ENCODE assay signal across 9 cellular contexts in the genomic region with DNA sequence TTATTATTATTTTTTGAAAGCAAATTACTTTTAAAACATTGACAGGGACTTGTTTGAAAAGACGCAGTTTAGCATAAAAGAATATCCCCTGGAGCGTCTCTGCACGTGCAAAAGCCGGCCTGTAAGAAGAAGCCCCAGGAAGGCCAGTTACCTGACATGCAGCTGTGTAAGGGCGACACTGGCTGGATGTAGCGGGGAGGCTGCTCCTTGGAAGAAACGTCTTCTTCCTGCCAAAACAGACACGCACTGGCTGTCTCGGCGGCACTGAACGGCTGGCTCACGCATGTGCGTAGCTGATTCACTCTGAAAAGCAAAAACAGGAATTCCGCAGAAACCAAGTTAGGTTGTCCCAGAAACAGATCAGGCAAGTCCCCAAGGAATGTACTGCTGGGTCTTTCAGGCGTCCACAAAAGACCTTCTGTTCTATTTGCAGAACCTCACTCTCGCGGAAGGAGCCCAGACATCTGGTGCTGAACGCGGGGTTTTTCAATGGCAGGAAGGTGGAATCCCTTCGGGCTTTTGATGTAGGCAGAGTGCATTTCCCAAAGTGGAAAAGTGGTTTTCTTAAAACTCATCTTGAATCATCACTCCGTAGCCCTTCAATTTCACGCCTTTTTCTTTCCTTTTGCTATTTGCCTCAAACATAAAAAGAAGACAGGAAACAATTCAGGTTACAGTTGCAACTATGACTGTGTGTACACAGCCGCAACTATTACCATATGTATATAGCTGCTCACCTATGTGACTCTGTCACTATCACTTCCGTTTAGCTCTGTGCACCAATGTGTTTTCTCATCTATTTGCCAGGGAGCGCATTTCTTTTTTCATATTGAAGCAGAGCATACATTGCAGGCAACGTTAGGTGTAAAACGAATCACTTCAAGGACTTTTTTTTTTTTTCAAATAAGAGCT. TPM values are rescaled to one million over a fixed set of nuclear protein-coding genes. Genes with fewer than 3 reads are reported as not detected.
DNase-seq lines count a peak whose midpoint lies in the region; ATAC-seq lines count a peak whose summit lies in the region.
"Had no signal": no experiment of that assay in that cellular context is flagged by ENCODE, and none has a peak within 500 bp of the region (broad histone marks: within the 10 kb centered on the region; RNA-seq: fewer than 3 reads in every experiment).

No MANE protein-coding gene starts in this region.

- peaks cover 0 to 15% of the 10 kb centered on the region in 2 donors for H3K27me3 Mint-ChIP-seq in natural killer cell treated with Interleukin-12 subunit alpha and Interleukin-12 subunit beta and Interleukin-15 and Interleukin-18, amount 100 ng/mL, for 72 hours

- H3K4me1 Mint-ChIP-seq in natural killer cell treated with Interleukin-12 subunit alpha and Interleukin-12 subunit beta and Interleukin-15 and Interleukin-18, amount 100 ng/mL, for 72 hours (ENCODE audit: low read depth in 2 of 2), result peaks cover 0 to 4% of the 10 kb centered on the region in 2 donors

- ATAC-seq in natural killer cell treated with Interleukin-12 subunit alpha and Interleukin-12 subunit beta and Interleukin-15 and Interleukin-18, amount 100 ng/mL, for 72 hours, result peak; percentile 67 to 72
- ATAC-seq in GM18498 (IDR thresholded peaks at IDR 0.05; ENCODE audit: unreplicated experiment), result no peak

- H3K4me3 Mint-ChIP-seq in natural killer cell treated with Interleukin-12 subunit alpha and Interleukin-12 subunit beta and Interleukin-15 and Interleukin-18, amount 100 ng/mL, for 72 hours, result peak overlapping the region; percentile 40

- H3K27ac Mint-ChIP-seq in natural killer cell treated with Interleukin-12 subunit alpha and Interleukin-12 subunit beta and Interleukin-15 and Interleukin-18, amount 100 ng/mL, for 72 hours, result no peak overlapping the region

- no peaks in the 10 kb centered on the region for H3K36me3 Mint-ChIP-seq in natural killer cell treated with Interleukin-12 subunit alpha and Interleukin-12 subunit beta and Interleukin-15 and Interleukin-18, amount 100 ng/mL, for 72 hours

- H3K9me3 Mint-ChIP-seq in natural killer cell treated with Interleukin-12 subunit alpha and Interleukin-12 subunit beta and Interleukin-15 and Interleukin-18, amount 100 ng/mL, for 72 hours, result no peaks in the 10 kb centered on the region

- DNase-seq in DMS 273 (lab: John Stamatoyannopoulos, UW; ENCODE audit: unreplicated experiment), result peak; percentile 57
- peak; percentile 17 for DNase-seq in NCI-H460 (ENCODE audit: extremely low read depth, low read depth)
- DNase-seq in cerebellar cortex (ENCODE audit: low spot score), result peak; percentile 4
- DNase-seq in natural killer cell treated with Interleukin-12 subunit alpha and Interleukin-12 subunit beta and Interleukin-15 and Interleukin-18, amount 100 ng/mL, for 72 hours (ENCODE audit: low spot score), result no peak
- no peak for DNase-seq in DMS114 treated with DMSO at 0.1 percent for 48 hours (lab: John Stamatoyannopoulos, UW; ENCODE audit: unreplicated experiment)
- no peak for DNase-seq in NCI-H1105 treated with DMSO at 0.1 percent for 48 hours (lab: John Stamatoyannopoulos, UW)
- no peak for DNase-seq in cortex of kidney (lab: John Stamatoyannopoulos, UW)

RNA-seq across cellular contexts. Expression of gene ARSH, which starts 38.1 kb away (rescaled TPM):
- not detected in 2 replicates for total RNA-seq in NCI-H460 (2014; rRNA removed; shearing (Covaris generic))
- polyA plus RNA-seq in NCI-H460 (2014; cell fraction: nucleus; rRNA removed), result not detected in 2 replicates
- not detected for total RNA-seq in natural killer cell treated with Interleukin-12 subunit alpha and Interleukin-12 subunit beta and Interleukin-15 and Interleukin-18, amount 100 ng/mL, for 72 hours
- total RNA-seq: epithelial cell of proximal tubule had no signal

RNA-seq across cellular contexts. Expression of gene ARSD, which starts 39.1 kb away (rescaled TPM):
- 15.5 and 17.9 TPM in 2 replicates for total RNA-seq in NCI-H460 (2014; rRNA removed; shearing (Covaris generic))
- 12.6 and 22.7 TPM in 2 replicates for polyA plus RNA-seq in NCI-H460 (2014; cell fraction: nucleus; rRNA removed)
- 10 to 100 TPM in 1 of 2 donors, 1 to 10 TPM in 1; 4.0 to 17.0 TPM for total RNA-seq in natural killer cell treated with Interleukin-12 subunit alpha and Interleukin-12 subunit beta and Interleukin-15 and Interleukin-18, amount 100 ng/mL, for 72 hours

Comparison
In these comparisons a context has a peak if more than half of its experiments do, and no peak if none do; other contexts are left out.
1. DNase-seq: peak in DMS 273 (single experiment), NCI-H460 (single experiment) and cerebellar cortex (single experiment); none in natural killer cell treated with Interleukin-12 subunit alpha and Interleukin-12 subunit beta and Interleukin-15 and Interleukin-18, amount 100 ng/mL, for 72 hours (single experiment), DMS114 treated with DMSO at 0.1 percent for 48 hours (single experiment), NCI-H1105 treated with DMSO at 0.1 percent for 48 hours (single experiment) and cortex of kidney (single experiment).